In genomic region chr6:32154514-32155161, GRCh38 we compare ENCODE assay signal across 8 cellular contexts.
DNase-seq lines count a peak whose midpoint lies in the region; ATAC-seq and TF ChIP-seq lines count a peak whose summit lies in the region.

No MANE protein-coding gene starts in this region.

- ATAC-seq in GM21423 (IDR thresholded peaks at IDR 0.05; ENCODE audit: unreplicated experiment), result no peak

- POLR2A ChIA-PET in HEK293T (lab: Yijun Ruan, JAX), result interaction anchor here (0.7 to 1.2 kb wide), 5 partner anchors 22 to 348 kb away, joined by 3 to 7 read pairs (median 3); partner anchors contain the start of genes AGPAT1, ATF6B and LSM2

- DNase-seq in D341Med (ENCODE audit: low spot score), result peak; percentile 85
- peak; percentile 72 for DNase-seq in HEK293T (ENCODE audit: extremely low spot score)
- DNase-seq in NCI-H2196 (lab: John Stamatoyannopoulos, UW; ENCODE audit: unreplicated experiment), result peak; percentile 71
- peak; percentile 13 to 38 (median 22) for DNase-seq in activated CD4-positive, CD25-positive, alpha-beta regulatory T cell (lab: John Stamatoyannopoulos, UW)
- DNase-seq in cerebellar cortex (ENCODE audit: low spot score), result peak; percentile 68
- peak; percentile 73 for DNase-seq in kidney tubule cell (ENCODE audit: low spot score)
- peak; percentile 61 to 63 for DNase-seq in stimulated activated CD4-positive, alpha-beta T cell treated with anti-CD3 and anti-CD28 coated beads, Interleukin-2, amount 100 ng/mL, for 24 hours

- CTCF ChIA-PET in HEK293T (lab: Yijun Ruan, JAX), result interaction anchor here (0.6 kb wide), 1 partner anchor 8 kb away, joined by 3 read pairs; no protein-coding TSS in a partner anchor

TF ChIP-seq in HEK293T, 16 proteins besides CTCF, POLR2A, EP300 and RAD21:
- TF ChIP-seq TARDBP (IDR thresholded peaks at IDR 0.05), result no peak
- no peak for TF ChIP-seq FOXM1 (IDR thresholded peaks at IDR 0.05; ENCODE audit: borderline replicate concordance)
- peak; percentile 55 for TF ChIP-seq L3MBTL2 (conservative IDR thresholded peaks at IDR 0.05)
- TF ChIP-seq NFRKB (IDR thresholded peaks at IDR 0.05), result no peak
- no peak for TF ChIP-seq BHLHE40 (IDR thresholded peaks at IDR 0.05; ENCODE audit: borderline replicate concordance)
- no peak for TF ChIP-seq HDGF (IDR thresholded peaks at IDR 0.05; ENCODE audit: borderline replicate concordance)

Comparison
In these comparisons a context has a peak if more than half of its experiments do, and no peak if none do; other contexts are left out.
1. DNase-seq: peak in every context shown above with its lines; median percentile 85 in D341Med; 73 in kidney tubule cell; 72 in HEK293T; 71 in NCI-H2196; 68 in cerebellar cortex; 62 in stimulated activated CD4-positive, alpha-beta T cell treated with anti-CD3 and anti-CD28 coated beads, Interleukin-2, amount 100 ng/mL, for 24 hours; 22 in activated CD4-positive, CD25-positive, alpha-beta regulatory T cell.